ENCODE assay signal across 8 cellular contexts in genomic region chr7:29194206-29194593, GRCh38. TPM values are rescaled to one million over a fixed set of nuclear protein-coding genes. Genes with fewer than 3 reads are reported as not detected.
DNase-seq lines count a peak whose midpoint lies in the region; ATAC-seq and TF ChIP-seq lines count a peak whose summit lies in the region.

No MANE protein-coding gene starts in this region.

- TF ChIP-seq CTCF in WERI-Rb-1 (IDR thresholded peaks at IDR 0.05; ENCODE audit: low read depth, low read length) (no peak), left ventricle myocardium inferior (IDR thresholded peaks at IDR 0.05; ENCODE audit: borderline replicate concordance) (no peak), psoas muscle (IDR thresholded peaks at IDR 0.05) (no peak)

- peak overlapping the region; percentile 74 for H3K4me3 Mint-ChIP-seq in activated T-cell treated with anti-CD3 and anti-CD28 coated beads, Interleukin-2, amount 50 U/mL, for 4 hours

- H3K4me1 ChIP-seq in left ventricle myocardium inferior, result peaks cover 50% of the 10 kb centered on the region
- H3K4me1 ChIP-seq in psoas muscle, result peaks cover 4% of the 10 kb centered on the region

- H3K27me3 ChIP-seq in WERI-Rb-1 (ENCODE audit: insufficient read depth, low read depth, severe bottlenecking) (peaks cover 55% of the 10 kb centered on the region), left ventricle myocardium inferior (ENCODE audit: low read depth) (peaks cover 44% of the 10 kb centered on the region), psoas muscle (ENCODE audit: insufficient read depth in 3 of 3, low read length in 2 of 3) (peaks cover 0 to 2% (median 0%) of the 10 kb centered on the region in 3 donors)

- no peak for ATAC-seq in activated T-cell treated with anti-CD3 and anti-CD28 coated beads, Interleukin-2, amount 50 U/mL, for 4 hours
- peak; percentile 19 to 62 (median 39) for ATAC-seq in psoas muscle

- H3K9me3 Mint-ChIP-seq in activated T-cell treated with anti-CD3 and anti-CD28 coated beads, Interleukin-2, amount 50 U/mL, for 4 hours, result no peaks in the 10 kb centered on the region

- 1 to 4% (median 3%) methylated on average over 20 to 40 of the region's 40 CpGs for WGBS in psoas muscle, 3 donors

- H3K36me3 ChIP-seq in WERI-Rb-1 (no peaks in the 10 kb centered on the region), left ventricle myocardium inferior (no peaks in the 10 kb centered on the region), psoas muscle (ENCODE audit: insufficient read depth in 1 of 2, low read depth in 1 of 2) (no peaks in the 10 kb centered on the region)

- H3K9me3 ChIP-seq in WERI-Rb-1 (ENCODE audit: severe bottlenecking) (no peaks in the 10 kb centered on the region), left ventricle myocardium inferior (replicated peaks) (no peaks in the 10 kb centered on the region), psoas muscle (no peaks in the 10 kb centered on the region)

- DNase-seq in activated T-cell treated with anti-CD3 and anti-CD28 coated beads, Interleukin-2, amount 50 U/mL, for 4 hours, result no peak
- DNase-seq in activated T-cell treated with anti-CD3 and anti-CD28 coated beads for 4 hours (no peak), WERI-Rb-1 (peak; percentile 45), left ventricle myocardium inferior (peak; percentile 15), psoas muscle (peak in 1 of 2 donors; percentile 21), cerebellum (ENCODE audit: low spot score) (no peak), Kasumi-1 (lab: John Stamatoyannopoulos, UW) (no peak), NCI-H187 treated with DMSO at 0.1 percent for 48 hours (lab: John Stamatoyannopoulos, UW) (no peak)

- H3K27me3 Mint-ChIP-seq in activated T-cell treated with anti-CD3 and anti-CD28 coated beads, Interleukin-2, amount 50 U/mL, for 4 hours (ENCODE audit: low read depth), result peaks cover 45% of the 10 kb centered on the region

- H3K27ac ChIP-seq in WERI-Rb-1 (peak overlapping the region; percentile 22; the same call in 1 of the 2 replicates), left ventricle myocardium inferior (replicated peaks) (peak overlapping the region; percentile 18), psoas muscle (no peak overlapping the region)

- peak overlapping the region; percentile 53 for H3K4me3 ChIP-seq in WERI-Rb-1 (ENCODE audit: low read depth, low read length)
- H3K4me3 ChIP-seq in left ventricle myocardium inferior, result peak overlapping the region; percentile 79
- peak overlapping the region; percentile 71 for H3K4me3 ChIP-seq in psoas muscle

- intact Hi-C loops in left ventricle myocardium inferior (cut with micrococcal nuclease) (no loop called here), psoas muscle (cut with DNase I) (loop anchor here in 1 of 2 donors (5.0 kb wide), 1 partner anchor 213 kb away; no protein-coding TSS in a partner anchor)

- H3K36me3 Mint-ChIP-seq in activated T-cell treated with anti-CD3 and anti-CD28 coated beads, Interleukin-2, amount 50 U/mL, for 4 hours (ENCODE audit: insufficient read depth), result no peaks in the 10 kb centered on the region

- H3K4me1 Mint-ChIP-seq in activated T-cell treated with anti-CD3 and anti-CD28 coated beads, Interleukin-2, amount 50 U/mL, for 4 hours (ENCODE audit: low read depth), result peaks cover 16% of the 10 kb centered on the region

RNA-seq across cellular contexts. Expression of gene CHN2, which starts 0.4 kb away (rescaled TPM):
- total RNA-seq in activated T-cell treated with anti-CD3 and anti-CD28 coated beads, Interleukin-2, amount 50 U/mL, for 4 hours, result 1 to 10 TPM; 1.1 to 1.5 (median 1.4) TPM
- total RNA-seq in left ventricle myocardium inferior, result 36.1 TPM
- total RNA-seq in psoas muscle, result 10 to 100 TPM in 1 of 4 donors, 1 to 10 TPM in 3; 2.3 to 18.1 (median 4.4) TPM
- 1 to 10 TPM in 2 of 3 donors, under 1 TPM in 1; 0.43 to 2.1 (median 1.2) TPM for polyA plus RNA-seq in psoas muscle
- 36.4 TPM for total RNA-seq in cerebellum

RNA-seq across cellular contexts. Expression of gene CPVL, which starts 47.9 kb away (rescaled TPM):
- under 1 TPM in 1 of 3 donors, not detected in 2; 0.45 TPM for total RNA-seq in activated T-cell treated with anti-CD3 and anti-CD28 coated beads, Interleukin-2, amount 50 U/mL, for 4 hours
- 86.3 TPM for total RNA-seq in left ventricle myocardium inferior
- 10 to 100 TPM in 2 of 4 donors, 1 to 10 TPM in 2; 6.1 to 49.6 (median 16.8) TPM for total RNA-seq in psoas muscle
- polyA plus RNA-seq in psoas muscle, result 1 to 10 TPM; 1.6 to 5.5 (median 2.8) TPM
- 7.8 TPM for total RNA-seq in cerebellum

Comparison
In these comparisons a context has a peak if more than half of its experiments do, and no peak if none do; other contexts are left out.
1. ATAC-seq: peak in psoas muscle (4 of 4); none in activated T-cell treated with anti-CD3 and anti-CD28 coated beads, Interleukin-2, amount 50 U/mL, for 4 hours (0 of 2).
2. DNase-seq: peak in WERI-Rb-1 (single experiment) and left ventricle myocardium inferior (single experiment); none in activated T-cell treated with anti-CD3 and anti-CD28 coated beads, Interleukin-2, amount 50 U/mL, for 4 hours (single experiment), activated T-cell treated with anti-CD3 and anti-CD28 coated beads for 4 hours (single experiment), cerebellum (single experiment), Kasumi-1 (0 of 2) and NCI-H187 treated with DMSO at 0.1 percent for 48 hours (single experiment).
3. Peak in every context shown above with its lines, with median percentiles within 50 percentile points of each other: H3K4me3 ChIP-seq.